Comparison of ENCODE assay signal across 1 cellular context in the genomic region with DNA sequence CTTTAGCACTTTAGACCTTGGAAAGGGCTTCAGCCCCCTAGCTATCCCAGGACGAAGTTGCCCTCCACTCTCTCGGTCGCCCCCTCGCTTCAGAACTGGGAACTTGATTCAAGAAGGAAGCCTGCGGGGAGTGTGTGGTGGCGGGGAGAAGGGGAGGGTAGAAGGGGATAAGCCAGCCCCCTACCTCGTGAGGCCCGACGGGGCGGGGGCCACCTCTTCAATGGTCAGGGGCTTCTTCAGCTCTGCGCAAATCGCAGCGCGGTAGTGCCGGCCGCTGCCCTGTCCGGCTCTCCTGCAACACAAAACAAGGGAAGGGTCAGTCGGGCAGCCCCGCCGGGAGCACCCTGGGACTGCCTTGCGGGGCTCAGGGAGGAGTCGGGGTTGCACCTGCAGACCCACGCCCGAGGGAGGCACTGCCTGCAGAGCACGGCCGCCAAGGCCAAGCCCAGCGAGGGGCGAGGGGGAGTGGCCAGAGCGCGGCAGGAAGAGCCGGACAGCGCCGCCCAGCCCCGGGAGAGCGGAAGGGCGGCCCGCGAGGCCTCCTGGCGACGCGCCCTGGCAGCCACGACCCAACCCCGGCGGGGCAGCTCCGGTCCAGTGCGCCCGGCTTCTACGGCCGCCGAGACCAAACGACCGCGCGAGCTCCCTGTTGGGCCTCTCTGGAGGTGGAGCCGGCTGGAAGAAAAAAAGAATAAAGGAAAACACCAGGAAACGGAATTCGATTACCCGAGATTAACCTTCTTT.
TF ChIP-seq lines count a peak whose summit lies in the region.

No MANE protein-coding gene starts in this region.

TF ChIP-seq in HepG2, 621 proteins besides CTCF, POLR2A, EP300 and RAD21 (continued from another document and continues in another):
- TF ChIP-seq, protein P1, sequence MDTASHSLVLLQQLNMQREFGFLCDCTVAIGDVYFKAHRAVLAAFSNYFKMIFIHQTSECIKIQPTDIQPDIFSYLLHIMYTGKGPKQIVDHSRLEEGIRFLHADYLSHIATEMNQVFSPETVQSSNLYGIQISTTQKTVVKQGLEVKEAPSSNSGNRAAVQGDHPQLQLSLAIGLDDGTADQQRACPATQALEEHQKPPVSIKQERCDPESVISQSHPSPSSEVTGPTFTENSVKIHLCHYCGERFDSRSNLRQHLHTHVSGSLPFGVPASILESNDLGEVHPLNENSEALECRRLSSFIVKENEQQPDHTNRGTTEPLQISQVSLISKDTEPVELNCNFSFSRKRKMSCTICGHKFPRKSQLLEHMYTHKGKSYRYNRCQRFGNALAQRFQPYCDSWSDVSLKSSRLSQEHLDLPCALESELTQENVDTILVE (CRISPR knock-in tag; IDR thresholded peaks at IDR 0.05) = peak; percentile 23; the same call in 1 of the 2 replicates
- TF ChIP-seq SOX13 (IDR thresholded peaks at IDR 0.05) = no peak
- peak in 1 of 2 experiments; percentile 54; a peak in 2 of 4 replicates for TF ChIP-seq SOX13 (CRISPR knock-in tag; conservative IDR thresholded peaks at IDR 0.05 in 1 of 2, IDR thresholded peaks at IDR 0.05 in 1 of 2)
- no peak for TF ChIP-seq SETDB1 (CRISPR knock-in tag; IDR thresholded peaks at IDR 0.05; ENCODE audit: borderline replicate concordance)
- TF ChIP-seq, protein P2, sequence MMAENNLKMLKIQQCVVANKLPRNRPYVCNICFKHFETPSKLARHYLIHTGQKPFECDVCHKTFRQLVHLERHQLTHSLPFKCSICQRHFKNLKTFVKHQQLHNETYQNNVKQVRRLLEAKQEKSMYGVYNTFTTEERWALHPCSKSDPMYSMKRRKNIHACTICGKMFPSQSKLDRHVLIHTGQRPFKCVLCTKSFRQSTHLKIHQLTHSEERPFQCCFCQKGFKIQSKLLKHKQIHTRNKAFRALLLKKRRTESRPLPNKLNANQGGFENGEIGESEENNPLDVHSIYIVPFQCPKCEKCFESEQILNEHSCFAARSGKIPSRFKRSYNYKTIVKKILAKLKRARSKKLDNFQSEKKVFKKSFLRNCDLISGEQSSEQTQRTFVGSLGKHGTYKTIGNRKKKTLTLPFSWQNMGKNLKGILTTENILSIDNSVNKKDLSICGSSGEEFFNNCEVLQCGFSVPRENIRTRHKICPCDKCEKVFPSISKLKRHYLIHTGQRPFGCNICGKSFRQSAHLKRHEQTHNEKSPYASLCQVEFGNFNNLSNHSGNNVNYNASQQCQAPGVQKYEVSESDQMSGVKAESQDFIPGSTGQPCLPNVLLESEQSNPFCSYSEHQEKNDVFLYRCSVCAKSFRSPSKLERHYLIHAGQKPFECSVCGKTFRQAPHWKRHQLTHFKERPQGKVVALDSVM (CRISPR knock-in tag; IDR thresholded peaks at IDR 0.05) = peak; percentile 48; the same call in 1 of the 2 replicates
- TF ChIP-seq, protein P3, sequence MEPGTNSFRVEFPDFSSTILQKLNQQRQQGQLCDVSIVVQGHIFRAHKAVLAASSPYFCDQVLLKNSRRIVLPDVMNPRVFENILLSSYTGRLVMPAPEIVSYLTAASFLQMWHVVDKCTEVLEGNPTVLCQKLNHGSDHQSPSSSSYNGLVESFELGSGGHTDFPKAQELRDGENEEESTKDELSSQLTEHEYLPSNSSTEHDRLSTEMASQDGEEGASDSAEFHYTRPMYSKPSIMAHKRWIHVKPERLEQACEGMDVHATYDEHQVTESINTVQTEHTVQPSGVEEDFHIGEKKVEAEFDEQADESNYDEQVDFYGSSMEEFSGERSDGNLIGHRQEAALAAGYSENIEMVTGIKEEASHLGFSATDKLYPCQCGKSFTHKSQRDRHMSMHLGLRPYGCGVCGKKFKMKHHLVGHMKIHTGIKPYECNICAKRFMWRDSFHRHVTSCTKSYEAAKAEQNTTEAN (CRISPR knock-in tag; conservative IDR thresholded peaks at IDR 0.05) = peak; percentile 57; the same call in 1 of the 2 replicates
- TF ChIP-seq YEATS4 (CRISPR knock-in tag; IDR thresholded peaks at IDR 0.05; ENCODE audit: borderline replicate concordance) = peak; percentile 80; the same call in 1 of the 2 replicates
- TF ChIP-seq ZNF296 (CRISPR knock-in tag; conservative IDR thresholded peaks at IDR 0.05) = no peak
- TF ChIP-seq ISX (CRISPR knock-in tag; conservative IDR thresholded peaks at IDR 0.05) = no peak
- TF ChIP-seq MEIS1 (CRISPR knock-in tag; IDR thresholded peaks at IDR 0.05; ENCODE audit: borderline replicate concordance) = 0 out of 2 replicates have a peak, but pooled peaks have one; percentile 41
- TF ChIP-seq MYC (CRISPR knock-in tag; IDR thresholded peaks at IDR 0.05; ENCODE audit: borderline replicate concordance) = peak; percentile 74
- peak; percentile 64; the same call in 1 of the 2 replicates for TF ChIP-seq ZNF317 (CRISPR knock-in tag; IDR thresholded peaks at IDR 0.05)
- TF ChIP-seq, protein P4, sequence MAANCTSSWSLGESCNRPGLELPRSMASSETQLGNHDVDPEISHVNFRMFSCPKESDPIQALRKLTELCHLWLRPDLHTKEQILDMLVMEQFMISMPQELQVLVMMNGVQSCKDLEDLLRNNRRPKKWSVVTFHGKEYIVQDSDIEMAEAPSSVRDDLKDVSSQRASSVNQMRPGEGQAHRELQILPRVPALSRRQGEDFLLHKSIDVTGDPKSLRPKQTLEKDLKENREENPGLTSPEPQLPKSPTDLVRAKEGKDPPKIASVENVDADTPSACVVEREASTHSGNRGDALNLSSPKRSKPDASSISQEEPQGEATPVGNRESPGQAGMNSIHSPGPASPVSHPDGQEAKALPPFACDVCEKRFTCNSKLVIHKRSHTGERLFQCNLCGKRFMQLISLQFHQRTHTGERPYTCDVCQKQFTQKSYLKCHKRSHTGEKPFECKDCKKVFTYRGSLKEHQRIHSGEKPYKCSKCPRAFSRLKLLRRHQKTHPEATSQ (CRISPR knock-in tag; IDR thresholded peaks at IDR 0.05; ENCODE audit: borderline replicate concordance) = peak; percentile 85; the same call in 1 of the 2 replicates
- peak; percentile 90 for TF ChIP-seq KDM5B (CRISPR knock-in tag; IDR thresholded peaks at IDR 0.05; ENCODE audit: borderline replicate concordance)
- peak; percentile 18; the same call in 1 of the 2 replicates for TF ChIP-seq MAZ (IDR thresholded peaks at IDR 0.05; ENCODE audit: borderline replicate concordance, low read depth, low read length)
- peak; percentile 65 for TF ChIP-seq MAZ (CRISPR knock-in tag; IDR thresholded peaks at IDR 0.05; ENCODE audit: low read depth)
- TF ChIP-seq SALL1 (CRISPR knock-in tag; IDR thresholded peaks at IDR 0.05) = peak; percentile 90
- TF ChIP-seq ZNF234 (CRISPR knock-in tag; conservative IDR thresholded peaks at IDR 0.05) = peak; percentile 73; the same call in 1 of the 2 replicates
- TF ChIP-seq, protein P5, sequence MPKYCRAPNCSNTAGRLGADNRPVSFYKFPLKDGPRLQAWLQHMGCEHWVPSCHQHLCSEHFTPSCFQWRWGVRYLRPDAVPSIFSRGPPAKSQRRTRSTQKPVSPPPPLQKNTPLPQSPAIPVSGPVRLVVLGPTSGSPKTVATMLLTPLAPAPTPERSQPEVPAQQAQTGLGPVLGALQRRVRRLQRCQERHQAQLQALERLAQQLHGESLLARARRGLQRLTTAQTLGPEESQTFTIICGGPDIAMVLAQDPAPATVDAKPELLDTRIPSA (CRISPR knock-in tag; IDR thresholded peaks at IDR 0.05; ENCODE audit: borderline replicate concordance) = peak; percentile 56; the same call in 1 of the 2 replicates
- TF ChIP-seq ZNF256 (CRISPR knock-in tag; conservative IDR thresholded peaks at IDR 0.05) = 0 out of 2 replicates have a peak, but pooled peaks have one; percentile 36
- TF ChIP-seq ZNF230 (CRISPR knock-in tag; IDR thresholded peaks at IDR 0.05) = no peak; the same call in 1 of the 2 replicates
- no peak for TF ChIP-seq HNRNPH1 (optimal IDR thresholded peaks at IDR 0.05; ENCODE audit: low read depth, low read length)
- TF ChIP-seq, protein P6, sequence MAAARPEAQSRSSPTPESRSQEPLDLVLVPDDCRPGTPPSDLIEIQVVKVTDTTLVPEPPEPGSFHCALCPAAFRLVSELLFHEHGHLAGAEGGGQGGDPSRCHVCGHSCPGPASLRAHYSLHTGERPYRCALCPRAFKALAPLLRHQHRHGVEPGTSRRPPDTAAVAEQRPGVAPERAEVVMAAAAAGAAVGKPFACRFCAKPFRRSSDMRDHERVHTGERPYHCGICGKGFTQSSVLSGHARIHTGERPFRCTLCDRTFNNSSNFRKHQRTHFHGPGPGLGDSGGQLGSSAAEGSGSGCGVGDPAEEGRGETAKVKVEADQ (CRISPR knock-in tag; IDR thresholded peaks at IDR 0.05; ENCODE audit: borderline replicate concordance) = 0 out of 2 replicates have a peak, but pooled peaks have one; percentile 33
- TF ChIP-seq ZBTB38 (CRISPR knock-in tag; IDR thresholded peaks at IDR 0.05) = peak; percentile 80
- peak; percentile 55 for TF ChIP-seq HNRNPLL (IDR thresholded peaks at IDR 0.05; ENCODE audit: low read depth, low read length, poor library complexity, severe bottlenecking)
- TF ChIP-seq ZSCAN9 (CRISPR knock-in tag; IDR thresholded peaks at IDR 0.05; ENCODE audit: borderline replicate concordance) = peak; percentile 71; the same call in 1 of the 2 replicates
- TF ChIP-seq ZNF263 (CRISPR knock-in tag; IDR thresholded peaks at IDR 0.05) = peak; percentile 97
- TF ChIP-seq TAF1 (CRISPR knock-in tag; IDR thresholded peaks at IDR 0.05) = peak; percentile 58
- peak; percentile 60; the same call in 1 of the 2 replicates for TF ChIP-seq ARHGAP35 (CRISPR knock-in tag; IDR thresholded peaks at IDR 0.05; ENCODE audit: borderline replicate concordance)
- no peak for TF ChIP-seq SIX4 (CRISPR knock-in tag; IDR thresholded peaks at IDR 0.05)
- peak; percentile 61; the same call in 1 of the 2 replicates for TF ChIP-seq RXRA (CRISPR knock-in tag; IDR thresholded peaks at IDR 0.05)
- TF ChIP-seq, protein P7, sequence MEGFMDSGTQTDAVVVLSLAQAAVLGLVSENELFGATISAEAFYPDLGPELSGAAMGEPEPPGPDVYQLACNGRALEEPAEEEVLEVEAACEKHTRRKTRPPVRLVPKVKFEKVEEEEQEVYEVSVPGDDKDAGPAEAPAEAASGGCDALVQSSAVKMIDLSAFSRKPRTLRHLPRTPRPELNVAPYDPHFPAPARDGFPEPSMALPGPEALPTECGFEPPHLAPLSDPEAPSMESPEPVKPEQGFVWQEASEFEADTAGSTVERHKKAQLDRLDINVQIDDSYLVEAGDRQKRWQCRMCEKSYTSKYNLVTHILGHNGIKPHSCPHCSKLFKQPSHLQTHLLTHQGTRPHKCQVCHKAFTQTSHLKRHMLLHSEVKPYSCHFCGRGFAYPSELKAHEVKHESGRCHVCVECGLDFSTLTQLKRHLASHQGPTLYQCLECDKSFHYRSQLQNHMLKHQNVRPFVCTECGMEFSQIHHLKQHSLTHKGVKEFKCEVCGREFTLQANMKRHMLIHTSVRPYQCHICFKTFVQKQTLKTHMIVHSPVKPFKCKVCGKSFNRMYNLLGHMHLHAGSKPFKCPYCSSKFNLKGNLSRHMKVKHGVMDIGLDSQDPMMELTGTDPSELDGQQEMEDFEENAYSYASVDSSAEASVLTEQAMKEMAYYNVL (CRISPR knock-in tag; IDR thresholded peaks at IDR 0.05; ENCODE audit: borderline replicate concordance) = peak; percentile 85
- TF ChIP-seq NCOA5 (CRISPR knock-in tag; IDR thresholded peaks at IDR 0.05) = no peak
- peak; percentile 71; the same call in 1 of the 2 replicates for TF ChIP-seq ZNF124 (CRISPR knock-in tag; IDR thresholded peaks at IDR 0.05)
- TF ChIP-seq NKX3-1 (CRISPR knock-in tag; IDR thresholded peaks at IDR 0.05) = 0 out of 2 replicates have a peak, but pooled peaks have one; percentile 21
- peak; percentile 63 for TF ChIP-seq SKI (IDR thresholded peaks at IDR 0.05; ENCODE audit: partially characterized antibody)
- TF ChIP-seq KLF13 (CRISPR knock-in tag; IDR thresholded peaks at IDR 0.05) = peak; percentile 54; the same call in 1 of the 2 replicates
- TF ChIP-seq, protein P8, sequence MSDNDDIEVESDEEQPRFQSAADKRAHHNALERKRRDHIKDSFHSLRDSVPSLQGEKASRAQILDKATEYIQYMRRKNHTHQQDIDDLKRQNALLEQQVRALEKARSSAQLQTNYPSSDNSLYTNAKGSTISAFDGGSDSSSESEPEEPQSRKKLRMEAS (IDR thresholded peaks at IDR 0.05) = peak; percentile 83
- TF ChIP-seq, protein P9, sequence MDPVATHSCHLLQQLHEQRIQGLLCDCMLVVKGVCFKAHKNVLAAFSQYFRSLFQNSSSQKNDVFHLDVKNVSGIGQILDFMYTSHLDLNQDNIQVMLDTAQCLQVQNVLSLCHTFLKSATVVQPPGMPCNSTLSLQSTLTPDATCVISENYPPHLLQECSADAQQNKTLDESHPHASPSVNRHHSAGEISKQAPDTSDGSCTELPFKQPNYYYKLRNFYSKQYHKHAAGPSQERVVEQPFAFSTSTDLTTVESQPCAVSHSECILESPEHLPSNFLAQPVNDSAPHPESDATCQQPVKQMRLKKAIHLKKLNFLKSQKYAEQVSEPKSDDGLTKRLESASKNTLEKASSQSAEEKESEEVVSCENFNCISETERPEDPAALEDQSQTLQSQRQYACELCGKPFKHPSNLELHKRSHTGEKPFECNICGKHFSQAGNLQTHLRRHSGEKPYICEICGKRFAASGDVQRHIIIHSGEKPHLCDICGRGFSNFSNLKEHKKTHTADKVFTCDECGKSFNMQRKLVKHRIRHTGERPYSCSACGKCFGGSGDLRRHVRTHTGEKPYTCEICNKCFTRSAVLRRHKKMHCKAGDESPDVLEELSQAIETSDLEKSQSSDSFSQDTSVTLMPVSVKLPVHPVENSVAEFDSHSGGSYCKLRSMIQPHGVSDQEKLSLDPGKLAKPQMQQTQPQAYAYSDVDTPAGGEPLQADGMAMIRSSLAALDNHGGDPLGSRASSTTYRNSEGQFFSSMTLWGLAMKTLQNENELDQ (CRISPR knock-in tag; IDR thresholded peaks at IDR 0.05; ENCODE audit: borderline replicate concordance) = no peak
- no peak for TF ChIP-seq ZNF138 (CRISPR knock-in tag; IDR thresholded peaks at IDR 0.05; ENCODE audit: low read depth)
- TF ChIP-seq, protein P10, sequence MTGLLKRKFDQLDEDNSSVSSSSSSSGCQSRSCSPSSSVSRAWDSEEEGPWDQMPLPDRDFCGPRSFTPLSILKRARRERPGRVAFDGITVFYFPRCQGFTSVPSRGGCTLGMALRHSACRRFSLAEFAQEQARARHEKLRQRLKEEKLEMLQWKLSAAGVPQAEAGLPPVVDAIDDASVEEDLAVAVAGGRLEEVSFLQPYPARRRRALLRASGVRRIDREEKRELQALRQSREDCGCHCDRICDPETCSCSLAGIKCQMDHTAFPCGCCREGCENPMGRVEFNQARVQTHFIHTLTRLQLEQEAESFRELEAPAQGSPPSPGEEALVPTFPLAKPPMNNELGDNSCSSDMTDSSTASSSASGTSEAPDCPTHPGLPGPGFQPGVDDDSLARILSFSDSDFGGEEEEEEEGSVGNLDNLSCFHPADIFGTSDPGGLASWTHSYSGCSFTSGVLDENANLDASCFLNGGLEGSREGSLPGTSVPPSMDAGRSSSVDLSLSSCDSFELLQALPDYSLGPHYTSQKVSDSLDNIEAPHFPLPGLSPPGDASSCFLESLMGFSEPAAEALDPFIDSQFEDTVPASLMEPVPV (CRISPR knock-in tag; IDR thresholded peaks at IDR 0.05) = peak; percentile 77; the same call in 1 of the 2 replicates
- TF ChIP-seq HNF4G (IDR thresholded peaks at IDR 0.05; ENCODE audit: borderline replicate concordance, low read depth, low read length) = 0 out of 2 replicates have a peak, but pooled peaks have one; percentile 4
- TF ChIP-seq HNF4G (CRISPR knock-in tag; IDR thresholded peaks at IDR 0.05; ENCODE audit: borderline replicate concordance, low read depth) = no peak
- peak; percentile 79 for TF ChIP-seq GATAD2A (CRISPR knock-in tag; IDR thresholded peaks at IDR 0.05)
- TF ChIP-seq NR2C2 (CRISPR knock-in tag; IDR thresholded peaks at IDR 0.05; ENCODE audit: borderline replicate concordance) = peak; percentile 36; the same call in 1 of the 2 replicates
- peak; percentile 30; the same call in 1 of the 2 replicates for TF ChIP-seq ZSCAN25 (CRISPR knock-in tag; IDR thresholded peaks at IDR 0.05)
